In the genomic region with DNA sequence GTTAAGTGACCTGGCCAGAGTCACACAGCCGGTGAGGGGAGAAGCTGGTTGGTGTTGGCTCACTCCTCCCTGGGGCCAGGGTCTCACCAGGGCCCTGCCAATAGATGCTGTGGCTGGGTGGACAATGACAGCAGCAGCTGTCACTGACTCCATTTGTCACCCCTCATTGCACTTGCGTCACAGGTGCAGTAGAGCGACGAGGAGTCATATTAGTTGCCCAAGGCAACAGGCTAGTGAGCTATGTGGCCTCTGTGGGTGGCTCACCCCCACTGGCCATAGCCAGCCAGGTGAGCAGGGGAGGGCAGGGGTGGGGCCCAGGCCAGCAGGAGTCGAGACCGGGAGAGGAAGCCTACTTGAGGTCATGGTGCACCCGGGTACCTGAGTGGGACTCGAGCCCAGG, we compare ENCODE assay signal across 13 cellular contexts. TPM values are rescaled to one million over a fixed set of nuclear protein-coding genes. Genes with fewer than 3 reads are reported as not detected.
DNase-seq lines count a peak whose midpoint lies in the region; ATAC-seq and TF ChIP-seq lines count a peak whose summit lies in the region.
"Had no signal": no experiment of that assay in that cellular context is flagged by ENCODE, and none has a peak within 500 bp of the region (broad histone marks: within the 10 kb centered on the region; RNA-seq: fewer than 3 reads in every experiment).

No MANE protein-coding gene starts in this region.

- H3K4me1 Mint-ChIP-seq in activated B cell treated with CpG ODN at 0.5 μM for 24 hours = peaks cover 11% of the 10 kb centered on the region

- CTCF ChIA-PET in activated B cell treated with CpG ODN at 0.5 μM for 24 hours (lab: Charles Lee) = no interaction called here

- ATAC-seq in GM19351 (IDR thresholded peaks at IDR 0.05; ENCODE audit: unreplicated experiment) (peak; percentile 87), HG03175 (IDR thresholded peaks at IDR 0.05; ENCODE audit: unreplicated experiment) (peak; percentile 93), activated B cell treated with CpG ODN at 0.5 μM for 24 hours (ENCODE audit: low read depth) (peak; percentile 80), HG03095 (IDR thresholded peaks at IDR 0.05; ENCODE audit: unreplicated experiment) (no peak), HG03025 (IDR thresholded peaks at IDR 0.05; ENCODE audit: low FRiP score, unreplicated experiment) (no peak)

- H3K27me3 Mint-ChIP-seq in activated B cell treated with CpG ODN at 0.5 μM for 24 hours = no peaks in the 10 kb centered on the region
- H3K27me3 Mint-ChIP-seq: activated naive CD8-positive, alpha-beta T cell had no signal

- no peak for TF ChIP-seq CTCF in activated B cell treated with CpG ODN at 0.5 μM for 24 hours (IDR thresholded peaks at IDR 0.05)

- peak overlapping the region; percentile 56 for H3K27ac Mint-ChIP-seq in activated B cell treated with CpG ODN at 0.5 μM for 24 hours
- H3K27ac Mint-ChIP-seq: activated naive CD8-positive, alpha-beta T cell had no signal

- no peak for TF ChIP-seq POLR2A in erythroblast (IDR thresholded peaks at IDR 0.05; ENCODE audit: low read length)

- intact Hi-C loops in activated B cell treated with CpG ODN at 0.5 μM for 24 hours (cut with micrococcal nuclease) = no loop called here

- no peak overlapping the region for H3K4me3 Mint-ChIP-seq in activated B cell treated with CpG ODN at 0.5 μM for 24 hours
- H3K4me3 Mint-ChIP-seq: activated naive CD8-positive, alpha-beta T cell had no signal

- peaks cover 32% of the 10 kb centered on the region for H3K36me3 Mint-ChIP-seq in activated B cell treated with CpG ODN at 0.5 μM for 24 hours (ENCODE audit: low read depth)

- DNase-seq in DMS53 (lab: John Stamatoyannopoulos, UW) (peak; percentile 92), activated B cell treated with CpG ODN at 0.5 μM for 24 hours (no peak), erythroblast (lab: John Stamatoyannopoulos, UW) (no peak)
- DNase-seq in activated effector memory CD4-positive, alpha-beta T cell treated with Interleukin-2 at 50 U/mL for 16 hours = no peak
- DNase-seq: AML-193, PC-9, substantia nigra had no signal

- POLR2A ChIA-PET in activated B cell treated with CpG ODN at 0.5 μM for 24 hours (lab: Charles Lee) = interaction anchor here (0.7 to 1.0 kb wide), 3 partner anchors 9 to 1449 kb away, joined by 3 to 7 read pairs (median 4); no protein-coding TSS in a partner anchor

- H3K9me3 Mint-ChIP-seq in activated B cell treated with CpG ODN at 0.5 μM for 24 hours = no peaks in the 10 kb centered on the region

RNA-seq across cellular contexts. Expression of a gene that starts 9.7 kb away (rescaled TPM):
- not detected in 2 replicates for total RNA-seq in activated B cell treated with CpG ODN at 0.5 μM for 24 hours
- total RNA-seq: M059J, PC-9 had no signal

RNA-seq across cellular contexts. Expression of a gene that starts 26.6 kb away (rescaled TPM):
- 20.6 and 28.8 TPM in 2 replicates for total RNA-seq in activated B cell treated with CpG ODN at 0.5 μM for 24 hours

RNA-seq across cellular contexts. Expression of a gene that starts 43.5 kb away (rescaled TPM):
- total RNA-seq in activated B cell treated with CpG ODN at 0.5 μM for 24 hours = 5.6 and 6.0 TPM in 2 replicates

Comparison
In these comparisons a context has a peak if more than half of its experiments do, and no peak if none do; other contexts are left out.
1. ATAC-seq: peak in GM19351 (single experiment), HG03175 (single experiment) and activated B cell treated with CpG ODN at 0.5 μM for 24 hours (single experiment); none in HG03095 (single experiment) and HG03025 (single experiment).